9 cellular contexts compared by ENCODE assay signal in the genomic region with DNA sequence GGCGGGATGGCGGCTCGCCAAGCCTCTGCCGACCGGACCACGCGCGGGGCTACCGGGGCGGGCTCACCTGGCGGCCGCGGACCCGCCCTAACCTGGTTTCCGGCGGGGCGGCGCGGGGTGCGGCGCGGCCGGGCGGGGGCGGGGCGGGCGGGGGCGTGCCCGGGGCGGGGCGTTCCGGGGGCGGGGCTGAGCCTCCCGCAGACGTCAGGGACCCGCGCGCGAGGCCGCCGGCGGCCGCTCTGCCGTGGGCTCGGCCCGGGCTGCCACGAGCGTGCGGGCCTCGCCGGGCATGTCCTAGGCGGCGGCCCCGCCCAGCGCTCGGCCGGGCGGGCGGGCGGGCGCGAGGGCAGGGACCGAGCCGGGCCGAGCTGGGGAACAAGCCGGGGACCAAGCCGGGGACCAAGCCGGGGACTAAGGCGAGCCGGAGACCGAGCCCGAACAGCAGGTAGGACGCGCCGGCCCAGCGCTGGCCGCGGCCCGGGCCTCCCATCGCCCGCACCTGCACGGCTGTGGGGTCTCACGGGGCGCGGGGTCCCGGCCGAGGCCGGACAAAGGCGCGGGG. TPM values are rescaled to one million over a fixed set of nuclear protein-coding genes. Genes with fewer than 3 reads are reported as not detected.
DNase-seq lines count a peak whose midpoint lies in the region; ATAC-seq, FAIRE-seq and TF ChIP-seq lines count a peak whose summit lies in the region.
"Had no signal": no experiment of that assay in that cellular context is flagged by ENCODE, and none has a peak within 500 bp of the region (broad histone marks: within the 10 kb centered on the region; RNA-seq: fewer than 3 reads in every experiment).

Gene CEP170B (plus strand): TSS at position 200 of the 562 bp plus-strand sequence. CDS start 3,183 bp downstream, outside the sequence.

- H3K27me3 Mint-ChIP-seq in activated naive CD8-positive, alpha-beta T cell treated with anti-CD3 and anti-CD28 coated beads for 36 hours: peaks cover 16% of the 10 kb centered on the region

- peaks cover 2% of the 10 kb centered on the region for H3K4me1 Mint-ChIP-seq in activated naive CD8-positive, alpha-beta T cell treated with anti-CD3 and anti-CD28 coated beads for 36 hours

- no peaks in the 10 kb centered on the region for H3K9me3 Mint-ChIP-seq in activated naive CD8-positive, alpha-beta T cell treated with anti-CD3 and anti-CD28 coated beads for 36 hours

- H3K27me3 ChIP-seq in Panc1 (ENCODE audit: control insufficient read depth, insufficient read depth, low read length) (no peaks in the 10 kb centered on the region), pancreas (no peaks in the 10 kb centered on the region)

- POLR2A ChIA-PET in Panc1 (lab: Charles Lee): no interaction called here

- H3K4me1 ChIP-seq in Panc1 (ENCODE audit: control insufficient read depth, insufficient read depth, low read length) (peaks cover 6% of the 10 kb centered on the region; the same call in 1 of the 2 replicates), pancreas (peaks cover 0 to 14% (median 4%) of the 10 kb centered on the region in 3 donors)

- H3K36me3 Mint-ChIP-seq in activated naive CD8-positive, alpha-beta T cell treated with anti-CD3 and anti-CD28 coated beads for 36 hours: no peaks in the 10 kb centered on the region

- H3K4me3 ChIP-seq in Panc1 (ENCODE audit: low read depth in 2 of 2, low read length in 2 of 2) (peak within 1 kb of the TSS; percentile 59 to 70), pancreas (peak within 1 kb of the TSS; percentile 44 to 77 (median 74))

- BruUV-seq in Panc1 (replicated peaks; lab: Mats Ljungman, UMichigan): no TSS peak

- H3K4me3 Mint-ChIP-seq in activated naive CD8-positive, alpha-beta T cell treated with anti-CD3 and anti-CD28 coated beads for 36 hours: peak within 1 kb of the TSS; percentile 72

- FAIRE-seq in pancreas (lab: Jason Lieb, UNC): no peak
- FAIRE-seq: colon had no signal

- H3K27ac ChIP-seq in Panc1 (ENCODE audit: low read length) (peak within 1 kb of the TSS; percentile 69), pancreas (peak within 1 kb of the TSS; percentile 69 to 85 (median 84))

- TF ChIP-seq CTCF in Panc1 (IDR thresholded peaks at IDR 0.05): no peak
- no peak for TF ChIP-seq CTCF in pancreas (IDR thresholded peaks at IDR 0.05)

- CTCF ChIA-PET in Panc1 (lab: Charles Lee): interaction anchor here (0.6 kb wide), 1 partner anchor 33 kb away, joined by 4 read pairs; no protein-coding TSS in a partner anchor

- in situ Hi-C loops in Panc1 (cut with HindIII; ENCODE audit: low pct_unique_long_range_greater_than_20kb, low sequenced_read_pairs): no loop called here

- intact Hi-C loops in Panc1 (cut with micrococcal nuclease; ENCODE audit: unreplicated experiment) (no loop called here), Right ventricle myocardium superior (cut with DNase I) (no loop called here), pancreas (cut with DNase I) (no loop called here)

- H3K36me3 ChIP-seq in Panc1 (ENCODE audit: control insufficient read depth, insufficient read depth, low read length) (peaks cover 2% of the 10 kb centered on the region; the same call in 1 of the 2 replicates), pancreas (no peaks in the 10 kb centered on the region)

- 0 to 1% methylated on average over 15 to 86 of the region's 90 CpGs for WGBS in pancreas, 2 donors

- H3K9me3 ChIP-seq in Panc1 (ENCODE audit: control insufficient read depth, insufficient read depth, low read depth, low read length): no peaks in the 10 kb centered on the region
- H3K9me3 ChIP-seq in pancreas: no peaks in the 10 kb centered on the region

- ATAC-seq in Panc1 (peak; percentile 78), Right ventricle myocardium superior (ENCODE audit: poor library complexity) (peak; percentile 71), pancreas (peak; percentile 64 to 75 (median 70)), HG03442 (IDR thresholded peaks at IDR 0.05; ENCODE audit: unreplicated experiment) (no peak)

- no peak within 1 kb of the TSS for H3K27ac Mint-ChIP-seq in activated naive CD8-positive, alpha-beta T cell treated with anti-CD3 and anti-CD28 coated beads for 36 hours

- peak; percentile 80 for DNase-seq in DMS53 (lab: John Stamatoyannopoulos, UW)
- no peak for DNase-seq in DMS53 treated with DMSO at 0.1 percent for 48 hours (lab: John Stamatoyannopoulos, UW; ENCODE audit: unreplicated experiment)
- no peak for DNase-seq in Panc1 (ENCODE audit: low read depth, low spot score)
- peak; percentile 53 for DNase-seq in activated naive CD8-positive, alpha-beta T cell treated with anti-CD3 and anti-CD28 coated beads for 36 hours
- DNase-seq in Right ventricle myocardium superior: peak; percentile 57
- peak in 5 of 6 donors; percentile 41 to 86 (median 69) for DNase-seq in pancreas
- DNase-seq in NOMO-1 (lab: John Stamatoyannopoulos, UW; ENCODE audit: unreplicated experiment in 2 of 2): no peak

RNA-seq across cellular contexts. Expression of gene CEP170B, which starts in this region (rescaled TPM):
- 17.8 TPM for total RNA-seq in Panc1 (2021; ENCODE audit: unreplicated experiment)
- polyA plus RNA-seq in Panc1 (2012; ENCODE audit: insufficient read length): 14.5 TPM
- total RNA-seq in activated naive CD8-positive, alpha-beta T cell treated with anti-CD3 and anti-CD28 coated beads for 36 hours: 1 to 10 TPM; 4.6 to 4.7 TPM
- 9.5 TPM for total RNA-seq in Right ventricle myocardium superior
- total RNA-seq in pancreas: 10 to 100 TPM; 17.7 to 26.3 (median 21.9) TPM
- polyA plus RNA-seq in pancreas: 10 to 100 TPM; 19.1 to 43.8 TPM

Comparison
In these comparisons a context has a peak if more than half of its experiments do, and no peak if none do; other contexts are left out.
1. DNase-seq: peak in DMS53 (single experiment), activated naive CD8-positive, alpha-beta T cell treated with anti-CD3 and anti-CD28 coated beads for 36 hours (single experiment), Right ventricle myocardium superior (single experiment) and pancreas (5 of 6); none in DMS53 treated with DMSO at 0.1 percent for 48 hours (single experiment), Panc1 (single experiment) and NOMO-1 (0 of 2).